ENCODE assay signal across 33 cellular contexts in genomic region chr15:27933562-27933961, GRCh38.
"Had no signal": no experiment of that assay in that cellular context is flagged by ENCODE, and none has a peak within 500 bp of the region (broad histone marks: within the 10 kb centered on the region; RNA-seq: fewer than 3 reads in every experiment).

No MANE protein-coding gene starts in this region.

- H3K4me1 Mint-ChIP-seq: activated B cell treated with CpG ODN at 0.5 μM for 24 hours; activated naive CD4-positive, alpha-beta T cell treated with anti-CD3 and anti-CD28 coated beads, Interleukin-2, amount 50 U/mL, for 24 hours; activated naive CD8-positive, alpha-beta T cell treated with anti-CD3 and anti-CD28 coated beads for 36 hours; activated naive CD8-positive, alpha-beta T cell treated with anti-CD3 and anti-CD28 coated beads, Interleukin-2, amount 50 U/mL, for 24 hours; T-helper 17 cell had no signal

- H3K27ac Mint-ChIP-seq: activated B cell treated with CpG ODN at 0.5 μM for 24 hours; activated CD8-positive, alpha-beta T cell treated with anti-CD3 and anti-CD28 coated beads for 36 hours; activated naive CD4-positive, alpha-beta T cell treated with anti-CD3 and anti-CD28 coated beads for 36 hours; activated naive CD4-positive, alpha-beta T cell treated with anti-CD3 and anti-CD28 coated beads, Interleukin-2, amount 50 U/mL, for 24 hours; activated naive CD8-positive, alpha-beta T cell treated with anti-CD3 and anti-CD28 coated beads for 36 hours; activated naive CD8-positive, alpha-beta T cell treated with anti-CD3 and anti-CD28 coated beads, Interleukin-2, amount 50 U/mL, for 24 hours; activated T-helper 1 cell treated with anti-CD3 and anti-CD28 coated beads, Interleukin-12 subunit alpha, Interleukin-12 subunit beta, Interleukin-2, Interleukin-4 antibody, amounts not matched to agents 30 ng/mL and 10 ng/mL and 1 ng/mL, durations not matched to agents 14 hours and 24 hours and 36 hours; activated T-helper 2 cell treated with anti-CD3 and anti-CD28 coated beads, Interferon-gamma antibody, Interleukin-2, Interleukin-4, amounts not matched to agents 10 μg/mL and 5 μg/mL and 100 μg/mL, durations not matched to agents 14 hours and 24 hours and 36 hours; T-helper 17 cell; T-helper 2 cell treated with Interferon-gamma antibody and Interleukin-4, amounts not matched to agents 5 μg/mL and 100 μg/mL, for 36 hours had no signal

- H3K27me3 Mint-ChIP-seq: activated B cell treated with CpG ODN at 0.5 μM for 24 hours; activated CD8-positive, alpha-beta T cell treated with anti-CD3 and anti-CD28 coated beads for 36 hours; activated naive CD8-positive, alpha-beta T cell treated with anti-CD3 and anti-CD28 coated beads for 36 hours; activated naive CD8-positive, alpha-beta T cell treated with anti-CD3 and anti-CD28 coated beads, Interleukin-2, amount 50 U/mL, for 24 hours; T-helper 17 cell had no signal

- ATAC-seq: activated CD4-positive, CD25-positive, alpha-beta regulatory T cell treated with anti-CD3 and anti-CD28 coated beads, Interleukin-2, amount 50 U/mL, for 24 hours; activated CD8-positive, alpha-beta T cell treated with anti-CD3 and anti-CD28 coated beads for 36 hours; activated naive CD8-positive, alpha-beta T cell treated with anti-CD3 and anti-CD28 coated beads, Interleukin-2, amount 50 U/mL, for 24 hours; activated T-cell treated with anti-CD3 and anti-CD28 coated beads, Interleukin-2, amount 50 U/mL, for 4 hours; body of pancreas; esophagus mucosa; gastrocnemius medialis; T-helper 17 cell had no signal

- H3K9me3 ChIP-seq: adrenal gland, colonic mucosa, gastrocnemius medialis had no signal

- H3K36me3 Mint-ChIP-seq: activated naive CD4-positive, alpha-beta T cell treated with anti-CD3 and anti-CD28 coated beads, Interleukin-2, amount 50 U/mL, for 24 hours; activated naive CD8-positive, alpha-beta T cell treated with anti-CD3 and anti-CD28 coated beads for 36 hours had no signal

- H3K27ac ChIP-seq: adrenal gland, body of pancreas, cardiac muscle cell, colonic mucosa, gastrocnemius medialis, WERI-Rb-1 had no signal

- DNase-seq: activated B cell treated with CpG ODN at 0.5 μM for 24 hours; activated CD4-positive, alpha-beta T cell treated with anti-CD3 and anti-CD28 coated beads for 48 hours; activated CD4-positive, alpha-beta T cell treated with anti-CD3 and anti-CD28 coated beads, Interleukin-2, amount 50 U/mL, for 1 hour; activated CD4-positive, alpha-beta T cell treated with anti-CD3 and anti-CD28 coated beads, Interleukin-2, amount 50 U/mL, for 48 hours; activated CD8-positive, alpha-beta memory T cell treated with anti-CD3 and anti-CD28 coated beads for 24 hours; activated CD8-positive, alpha-beta T cell treated with anti-CD3 and anti-CD28 coated beads for 36 hours; activated effector memory CD4-positive, alpha-beta T cell treated with anti-CD3 and anti-CD28 coated beads, Interleukin-2, amount 50 U/mL, for 16 hours; activated naive CD4-positive, alpha-beta T cell treated with anti-CD3 and anti-CD28 coated beads for 36 hours; activated naive CD8-positive, alpha-beta T cell treated with anti-CD3 and anti-CD28 coated beads for 36 hours; activated naive CD8-positive, alpha-beta T cell treated with anti-CD3 and anti-CD28 coated beads, Interleukin-2, amount 50 U/mL, for 24 hours; activated T-cell treated with anti-CD3 and anti-CD28 coated beads, Interleukin-2, amount 50 U/mL, for 4 hours; adrenal gland; amygdala; aorta; body of pancreas; central memory CD4-positive, alpha-beta T cell; cerebellar nuclear complex; colonic mucosa; effector CD8-positive, alpha-beta T cell; foreskin fibroblast; gastrocnemius medialis; glutamatergic neuron; T-helper 1 cell; T-helper 17 cell; T1000; WERI-Rb-1 had no signal

- H3K4me3 ChIP-seq: adrenal gland, body of pancreas, cardiac muscle cell, colonic mucosa, gastrocnemius medialis had no signal

- H3K4me1 ChIP-seq: adrenal gland, body of pancreas, colonic mucosa, gastrocnemius medialis had no signal

- H3K36me3 ChIP-seq: adrenal gland, cardiac muscle cell, colonic mucosa, gastrocnemius medialis, WERI-Rb-1 had no signal

- H3K4me3 Mint-ChIP-seq: activated B cell treated with CpG ODN at 0.5 μM for 24 hours; activated CD8-positive, alpha-beta T cell treated with anti-CD3 and anti-CD28 coated beads for 36 hours; activated naive CD4-positive, alpha-beta T cell treated with anti-CD3 and anti-CD28 coated beads for 36 hours; activated naive CD4-positive, alpha-beta T cell treated with anti-CD3 and anti-CD28 coated beads, Interleukin-2, amount 50 U/mL, for 24 hours; activated naive CD8-positive, alpha-beta T cell treated with anti-CD3 and anti-CD28 coated beads for 36 hours; activated naive CD8-positive, alpha-beta T cell treated with anti-CD3 and anti-CD28 coated beads, Interleukin-2, amount 50 U/mL, for 24 hours; activated T-cell treated with anti-CD3 and anti-CD28 coated beads, Interleukin-2, amount 50 U/mL, for 4 hours; activated T-helper 1 cell treated with anti-CD3 and anti-CD28 coated beads, Interleukin-12 subunit alpha, Interleukin-12 subunit beta, Interleukin-2, Interleukin-4 antibody, amounts not matched to agents 30 ng/mL and 10 ng/mL and 1 ng/mL, durations not matched to agents 14 hours and 24 hours and 36 hours; T-helper 17 cell; T-helper 2 cell treated with Interferon-gamma antibody and Interleukin-4, amounts not matched to agents 5 μg/mL and 100 μg/mL, for 36 hours had no signal

- H3K27me3 ChIP-seq: adrenal gland, body of pancreas, cardiac muscle cell, colonic mucosa, gastrocnemius medialis had no signal
